ENCODE assay signal across 1 cellular context in genomic region chr6:3118353-3119039, GRCh38.
TF ChIP-seq lines count a peak whose summit lies in the region.

TSS of gene BPHL (plus strand) at chr6:3118711. CDS start at chr6:3118741, 30 bp downstream.

TF ChIP-seq in K562, 482 proteins besides CTCF, POLR2A, EP300 and RAD21 (continued from another document):
- TF ChIP-seq, protein P1, sequence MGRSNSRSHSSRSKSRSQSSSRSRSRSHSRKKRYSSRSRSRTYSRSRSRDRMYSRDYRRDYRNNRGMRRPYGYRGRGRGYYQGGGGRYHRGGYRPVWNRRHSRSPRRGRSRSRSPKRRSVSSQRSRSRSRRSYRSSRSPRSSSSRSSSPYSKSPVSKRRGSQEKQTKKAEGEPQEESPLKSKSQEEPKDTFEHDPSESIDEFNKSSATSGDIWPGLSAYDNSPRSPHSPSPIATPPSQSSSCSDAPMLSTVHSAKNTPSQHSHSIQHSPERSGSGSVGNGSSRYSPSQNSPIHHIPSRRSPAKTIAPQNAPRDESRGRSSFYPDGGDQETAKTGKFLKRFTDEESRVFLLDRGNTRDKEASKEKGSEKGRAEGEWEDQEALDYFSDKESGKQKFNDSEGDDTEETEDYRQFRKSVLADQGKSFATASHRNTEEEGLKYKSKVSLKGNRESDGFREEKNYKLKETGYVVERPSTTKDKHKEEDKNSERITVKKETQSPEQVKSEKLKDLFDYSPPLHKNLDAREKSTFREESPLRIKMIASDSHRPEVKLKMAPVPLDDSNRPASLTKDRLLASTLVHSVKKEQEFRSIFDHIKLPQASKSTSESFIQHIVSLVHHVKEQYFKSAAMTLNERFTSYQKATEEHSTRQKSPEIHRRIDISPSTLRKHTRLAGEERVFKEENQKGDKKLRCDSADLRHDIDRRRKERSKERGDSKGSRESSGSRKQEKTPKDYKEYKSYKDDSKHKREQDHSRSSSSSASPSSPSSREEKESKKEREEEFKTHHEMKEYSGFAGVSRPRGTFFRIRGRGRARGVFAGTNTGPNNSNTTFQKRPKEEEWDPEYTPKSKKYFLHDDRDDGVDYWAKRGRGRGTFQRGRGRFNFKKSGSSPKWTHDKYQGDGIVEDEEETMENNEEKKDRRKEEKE (IDR thresholded peaks at IDR 0.05; ENCODE audit: borderline replicate concordance in 1 of 2, control insufficient read depth in 1 of 2, low read depth in 2 of 2, low read length in 1 of 2) = no peak
- TF ChIP-seq, protein P2, sequence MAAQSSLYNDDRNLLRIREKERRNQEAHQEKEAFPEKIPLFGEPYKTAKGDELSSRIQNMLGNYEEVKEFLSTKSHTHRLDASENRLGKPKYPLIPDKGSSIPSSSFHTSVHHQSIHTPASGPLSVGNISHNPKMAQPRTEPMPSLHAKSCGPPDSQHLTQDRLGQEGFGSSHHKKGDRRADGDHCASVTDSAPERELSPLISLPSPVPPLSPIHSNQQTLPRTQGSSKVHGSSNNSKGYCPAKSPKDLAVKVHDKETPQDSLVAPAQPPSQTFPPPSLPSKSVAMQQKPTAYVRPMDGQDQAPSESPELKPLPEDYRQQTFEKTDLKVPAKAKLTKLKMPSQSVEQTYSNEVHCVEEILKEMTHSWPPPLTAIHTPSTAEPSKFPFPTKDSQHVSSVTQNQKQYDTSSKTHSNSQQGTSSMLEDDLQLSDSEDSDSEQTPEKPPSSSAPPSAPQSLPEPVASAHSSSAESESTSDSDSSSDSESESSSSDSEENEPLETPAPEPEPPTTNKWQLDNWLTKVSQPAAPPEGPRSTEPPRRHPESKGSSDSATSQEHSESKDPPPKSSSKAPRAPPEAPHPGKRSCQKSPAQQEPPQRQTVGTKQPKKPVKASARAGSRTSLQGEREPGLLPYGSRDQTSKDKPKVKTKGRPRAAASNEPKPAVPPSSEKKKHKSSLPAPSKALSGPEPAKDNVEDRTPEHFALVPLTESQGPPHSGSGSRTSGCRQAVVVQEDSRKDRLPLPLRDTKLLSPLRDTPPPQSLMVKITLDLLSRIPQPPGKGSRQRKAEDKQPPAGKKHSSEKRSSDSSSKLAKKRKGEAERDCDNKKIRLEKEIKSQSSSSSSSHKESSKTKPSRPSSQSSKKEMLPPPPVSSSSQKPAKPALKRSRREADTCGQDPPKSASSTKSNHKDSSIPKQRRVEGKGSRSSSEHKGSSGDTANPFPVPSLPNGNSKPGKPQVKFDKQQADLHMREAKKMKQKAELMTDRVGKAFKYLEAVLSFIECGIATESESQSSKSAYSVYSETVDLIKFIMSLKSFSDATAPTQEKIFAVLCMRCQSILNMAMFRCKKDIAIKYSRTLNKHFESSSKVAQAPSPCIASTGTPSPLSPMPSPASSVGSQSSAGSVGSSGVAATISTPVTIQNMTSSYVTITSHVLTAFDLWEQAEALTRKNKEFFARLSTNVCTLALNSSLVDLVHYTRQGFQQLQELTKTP (IDR thresholded peaks at IDR 0.05; ENCODE audit: low read depth in 1 of 2, partially characterized antibody in 2 of 2) = no peak
- TF ChIP-seq, protein P3, sequence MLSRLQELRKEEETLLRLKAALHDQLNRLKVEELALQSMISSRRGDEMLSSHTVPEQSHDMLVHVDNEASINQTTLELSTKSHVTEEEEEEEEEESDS (CRISPR knock-in tag; IDR thresholded peaks at IDR 0.05) = peak; percentile 45; the same call in 1 of the 2 replicates
- no peak for TF ChIP-seq CUX1 (CRISPR knock-in tag; IDR thresholded peaks at IDR 0.05)
- TF ChIP-seq TCFL5 (CRISPR knock-in tag; conservative IDR thresholded peaks at IDR 0.05) = no peak
- TF ChIP-seq RNF2 (IDR thresholded peaks at IDR 0.05) = peak; percentile 36; the same call in 1 of the 2 replicates
- no peak for TF ChIP-seq CC2D1A (IDR thresholded peaks at IDR 0.05)
- TF ChIP-seq SNRNP70 (optimal IDR thresholded peaks at IDR 0.05; ENCODE audit: low read depth, low read length) = no peak
- TF ChIP-seq CCNT2 (IDR thresholded peaks at IDR 0.05; ENCODE audit: borderline replicate concordance, extremely low read depth, insufficient read length, low read depth, low read length) = peak; percentile 80
- TF ChIP-seq GATAD2B (IDR thresholded peaks at IDR 0.05; ENCODE audit: borderline replicate concordance) = peak; percentile 76
- TF ChIP-seq SUPT5H (IDR thresholded peaks at IDR 0.05) = peak; percentile 91
- TF ChIP-seq TCF7L2 (IDR thresholded peaks at IDR 0.05; ENCODE audit: low read depth, low read length) = no peak
- no peak for TF ChIP-seq XRCC4 (IDR thresholded peaks at IDR 0.05; ENCODE audit: extremely low read depth, insufficient read depth, insufficient read length)
- TF ChIP-seq ASH1L (IDR thresholded peaks at IDR 0.05; ENCODE audit: borderline replicate concordance, low read depth, partially characterized antibody) = no peak
- TF ChIP-seq ZNF408 (CRISPR knock-in tag; IDR thresholded peaks at IDR 0.05; ENCODE audit: low read depth) = no peak
- no peak for TF ChIP-seq PTBP1 (IDR thresholded peaks at IDR 0.05; ENCODE audit: low read depth, low read length)
- no peak for TF ChIP-seq HOMEZ (CRISPR knock-in tag; IDR thresholded peaks at IDR 0.05)
- TF ChIP-seq CBFA2T2 (conservative IDR thresholded peaks at IDR 0.05) = no peak; the same call in 1 of the 2 replicates
- 0 out of 2 replicates have a peak, but pooled peaks have one; percentile 13 for TF ChIP-seq TRIM28 (IDR thresholded peaks at IDR 0.05)
- no peak for TF ChIP-seq ZKSCAN1 (IDR thresholded peaks at IDR 0.05; ENCODE audit: low read depth, low read length)
- TF ChIP-seq JUNB (CRISPR knock-in tag; conservative IDR thresholded peaks at IDR 0.05) = no peak
- peak; percentile 96 for TF ChIP-seq GTF2F1 (IDR thresholded peaks at IDR 0.05; ENCODE audit: low read depth, low read length)
- TF ChIP-seq, protein P4, sequence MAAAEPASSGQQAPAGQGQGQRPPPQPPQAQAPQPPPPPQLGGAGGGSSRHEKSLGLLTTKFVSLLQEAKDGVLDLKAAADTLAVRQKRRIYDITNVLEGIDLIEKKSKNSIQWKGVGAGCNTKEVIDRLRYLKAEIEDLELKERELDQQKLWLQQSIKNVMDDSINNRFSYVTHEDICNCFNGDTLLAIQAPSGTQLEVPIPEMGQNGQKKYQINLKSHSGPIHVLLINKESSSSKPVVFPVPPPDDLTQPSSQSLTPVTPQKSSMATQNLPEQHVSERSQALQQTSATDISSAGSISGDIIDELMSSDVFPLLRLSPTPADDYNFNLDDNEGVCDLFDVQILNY (CRISPR knock-in tag; IDR thresholded peaks at IDR 0.05) = no peak
- peak; percentile 65 for TF ChIP-seq CREM (IDR thresholded peaks at IDR 0.05; ENCODE audit: low read depth)
- TF ChIP-seq ETV6 (IDR thresholded peaks at IDR 0.05; ENCODE audit: borderline replicate concordance in 1 of 2, low read depth in 2 of 2, low read length in 1 of 2) = no peak
- 0 out of 2 replicates have a peak, but pooled peaks have one; percentile 10 for TF ChIP-seq ETV6 (CRISPR knock-in tag; IDR thresholded peaks at IDR 0.05; ENCODE audit: borderline replicate concordance)
- no peak for TF ChIP-seq HLTF (IDR thresholded peaks at IDR 0.05)
- no peak for TF ChIP-seq ZNF551 (CRISPR knock-in tag; IDR thresholded peaks at IDR 0.05)
- no peak for TF ChIP-seq ZNF224 (CRISPR knock-in tag; IDR thresholded peaks at IDR 0.05)
- TF ChIP-seq PCBP2 (IDR thresholded peaks at IDR 0.05; ENCODE audit: low read depth, low read length, poor library complexity, severe bottlenecking) = no peak
- no peak for TF ChIP-seq ZNF165 (CRISPR knock-in tag; IDR thresholded peaks at IDR 0.05; ENCODE audit: borderline replicate concordance)
- TF ChIP-seq, protein P5, sequence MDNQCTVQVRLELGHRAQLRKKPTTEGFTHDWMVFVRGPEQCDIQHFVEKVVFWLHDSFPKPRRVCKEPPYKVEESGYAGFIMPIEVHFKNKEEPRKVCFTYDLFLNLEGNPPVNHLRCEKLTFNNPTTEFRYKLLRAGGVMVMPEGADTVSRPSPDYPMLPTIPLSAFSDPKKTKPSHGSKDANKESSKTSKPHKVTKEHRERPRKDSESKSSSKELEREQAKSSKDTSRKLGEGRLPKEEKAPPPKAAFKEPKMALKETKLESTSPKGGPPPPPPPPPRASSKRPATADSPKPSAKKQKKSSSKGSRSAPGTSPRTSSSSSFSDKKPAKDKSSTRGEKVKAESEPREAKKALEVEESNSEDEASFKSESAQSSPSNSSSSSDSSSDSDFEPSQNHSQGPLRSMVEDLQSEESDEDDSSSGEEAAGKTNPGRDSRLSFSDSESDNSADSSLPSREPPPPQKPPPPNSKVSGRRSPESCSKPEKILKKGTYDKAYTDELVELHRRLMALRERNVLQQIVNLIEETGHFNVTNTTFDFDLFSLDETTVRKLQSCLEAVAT (IDR thresholded peaks at IDR 0.05) = peak in 1 of 2 experiments; percentile 49; a peak in 1 of 4 replicates
- peak; percentile 66 for TF ChIP-seq MEIS2 (IDR thresholded peaks at IDR 0.05; ENCODE audit: partially characterized antibody)
- TF ChIP-seq ZNF184 (CRISPR knock-in tag; IDR thresholded peaks at IDR 0.05) = no peak
- TF ChIP-seq ZBTB9 (CRISPR knock-in tag; IDR thresholded peaks at IDR 0.05) = no peak; the same call in 1 of the 2 replicates
- TF ChIP-seq, protein P6, sequence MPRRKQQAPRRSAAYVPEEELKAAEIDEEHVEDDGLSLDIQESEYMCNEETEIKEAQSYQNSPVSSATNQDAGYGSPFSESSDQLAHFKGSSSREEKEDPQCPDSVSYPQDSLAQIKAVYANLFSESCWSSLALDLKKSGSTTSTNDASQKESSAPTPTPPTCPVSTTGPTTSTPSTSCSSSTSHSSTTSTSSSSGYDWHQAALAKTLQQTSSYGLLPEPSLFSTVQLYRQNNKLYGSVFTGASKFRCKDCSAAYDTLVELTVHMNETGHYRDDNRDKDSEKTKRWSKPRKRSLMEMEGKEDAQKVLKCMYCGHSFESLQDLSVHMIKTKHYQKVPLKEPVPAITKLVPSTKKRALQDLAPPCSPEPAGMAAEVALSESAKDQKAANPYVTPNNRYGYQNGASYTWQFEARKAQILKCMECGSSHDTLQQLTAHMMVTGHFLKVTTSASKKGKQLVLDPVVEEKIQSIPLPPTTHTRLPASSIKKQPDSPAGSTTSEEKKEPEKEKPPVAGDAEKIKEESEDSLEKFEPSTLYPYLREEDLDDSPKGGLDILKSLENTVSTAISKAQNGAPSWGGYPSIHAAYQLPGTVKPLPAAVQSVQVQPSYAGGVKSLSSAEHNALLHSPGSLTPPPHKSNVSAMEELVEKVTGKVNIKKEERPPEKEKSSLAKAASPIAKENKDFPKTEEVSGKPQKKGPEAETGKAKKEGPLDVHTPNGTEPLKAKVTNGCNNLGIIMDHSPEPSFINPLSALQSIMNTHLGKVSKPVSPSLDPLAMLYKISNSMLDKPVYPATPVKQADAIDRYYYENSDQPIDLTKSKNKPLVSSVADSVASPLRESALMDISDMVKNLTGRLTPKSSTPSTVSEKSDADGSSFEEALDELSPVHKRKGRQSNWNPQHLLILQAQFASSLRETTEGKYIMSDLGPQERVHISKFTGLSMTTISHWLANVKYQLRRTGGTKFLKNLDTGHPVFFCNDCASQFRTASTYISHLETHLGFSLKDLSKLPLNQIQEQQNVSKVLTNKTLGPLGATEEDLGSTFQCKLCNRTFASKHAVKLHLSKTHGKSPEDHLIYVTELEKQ (CRISPR knock-in tag; IDR thresholded peaks at IDR 0.05) = no peak
